Comparison of ENCODE assay signal across 23 cellular contexts in the genomic region with DNA sequence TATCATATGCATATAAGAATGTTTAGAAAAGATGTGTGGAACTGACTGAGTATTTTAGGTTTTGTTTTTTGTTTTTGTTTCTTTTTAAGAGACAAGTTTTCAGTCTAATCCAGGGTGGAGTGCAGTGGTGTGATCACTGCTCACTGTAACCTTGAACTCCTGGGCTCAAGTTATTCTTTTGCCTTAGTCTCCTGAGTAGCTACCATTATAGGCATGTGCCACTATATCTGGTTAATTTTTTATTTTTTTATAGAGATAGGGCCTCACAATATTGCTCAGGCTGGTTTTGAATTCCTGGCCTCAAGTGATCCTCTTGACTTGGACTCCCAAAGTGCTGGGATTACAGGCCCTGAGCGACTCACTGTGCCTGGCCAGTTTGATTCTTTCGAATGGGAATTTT. TPM values are rescaled to one million over a fixed set of nuclear protein-coding genes. Genes with fewer than 3 reads are reported as not detected.
DNase-seq lines count a peak whose midpoint lies in the region; ATAC-seq, FAIRE-seq and TF ChIP-seq lines count a peak whose summit lies in the region.
"Had no signal": no experiment of that assay in that cellular context is flagged by ENCODE, and none has a peak within 500 bp of the region (broad histone marks: within the 10 kb centered on the region; RNA-seq: fewer than 3 reads in every experiment).

No MANE protein-coding gene starts in this region.

- in situ Hi-C loops in HepG2 (cut with HindIII; ENCODE audit: extremely low pct_ligation_motif_present, low pct_unique_long_range_greater_than_20kb) (no loop called here), KBM-7 (cut with MboI; ENCODE audit: low pct_unique_long_range_greater_than_20kb, low sequenced_read_pairs) (no loop called here)

- peaks cover 8% of the 10 kb centered on the region for H3K4me1 Mint-ChIP-seq in glutamatergic neuron (ENCODE audit: low read depth, unreplicated experiment)
- H3K4me1 Mint-ChIP-seq: CD14-positive monocyte, IgD-negative memory B cell had no signal

- POLR2A ChIA-PET in HepG2 (lab: Yijun Ruan, JAX), result interaction anchor here (1.3 kb wide), 2 partner anchors 11 to 21 kb away, joined by 3 to 4 read pairs; a partner anchor contains a TSS

- H3K27me3 Mint-ChIP-seq in glutamatergic neuron (ENCODE audit: unreplicated experiment), result no peaks in the 10 kb centered on the region
- H3K27me3 Mint-ChIP-seq: IgD-negative memory B cell had no signal

- H3K9me3 ChIP-seq in HepG2 (ENCODE audit: low read length) (no peaks in the 10 kb centered on the region), right lobe of liver (no peaks in the 10 kb centered on the region), left lung (no peaks in the 10 kb centered on the region)

- H3K27ac Mint-ChIP-seq in glutamatergic neuron (ENCODE audit: unreplicated experiment), result peak overlapping the region; percentile 28
- H3K27ac Mint-ChIP-seq: CD8-positive, alpha-beta T cell; HFFc6; IgD-negative memory B cell had no signal

- no peak for TF ChIP-seq RAD21 in HepG2 (CRISPR knock-in tag; IDR thresholded peaks at IDR 0.05)

- peaks cover 83% of the 10 kb centered on the region for H3K4me1 ChIP-seq in HepG2 (ENCODE audit: insufficient read depth, low read length)
- peaks cover 0 to 32% (median 9%) of the 10 kb centered on the region in 4 donors for H3K4me1 ChIP-seq in right lobe of liver
- H3K4me1 ChIP-seq in left lung, result peaks cover 0 to 5% of the 10 kb centered on the region in 2 donors

- CTCF ChIA-PET in HepG2 (lab: Yijun Ruan, JAX; ENCODE audit: low intra/inter-chr PET ratio, low total read pairs), result no interaction called here

- H3K27ac ChIP-seq in HepG2 (ENCODE audit: extremely low read length, insufficient read depth, low read length) (peak overlapping the region; percentile 51), right lobe of liver (peak overlapping the region in 1 of 3 donors; percentile 79), left lung (peak overlapping the region in 1 of 2 donors; percentile 23), substantia nigra (ENCODE audit: low read depth, low read length, poor library complexity, severe bottlenecking) (no peak overlapping the region)
- H3K27ac ChIP-seq: 22Rv1, BLaER1 had no signal

- H3K79me2 ChIP-seq in HepG2 (ENCODE audit: insufficient read depth, low read length), result peaks cover 90% of the 10 kb centered on the region

- DNase-seq in HepG2 (ENCODE audit: low spot score) (no peak), right lobe of liver (no peak), glutamatergic neuron (no peak), left lung (no peak), substantia nigra (lab: John Stamatoyannopoulos, UW) (no peak), COLO829 (ENCODE audit: low spot score) (no peak), occipital lobe (lab: John Stamatoyannopoulos, UW) (no peak), KBM-7 (no peak)
- DNase-seq: CD8-positive, alpha-beta T cell; COR-L47; GOT3; H7; HFFc6 had no signal

- no peak for TF ChIP-seq CTCF in HepG2 (CRISPR knock-in tag; IDR thresholded peaks at IDR 0.05)
- TF ChIP-seq CTCF in right lobe of liver (IDR thresholded peaks at IDR 0.05), result no peak
- no peak for TF ChIP-seq CTCF in glutamatergic neuron (IDR thresholded peaks at IDR 0.05; ENCODE audit: partially characterized antibody, unreplicated experiment)
- no peak for TF ChIP-seq CTCF in left lung (IDR thresholded peaks at IDR 0.05)

- FAIRE-seq in HepG2 (lab: Jason Lieb, UNC), result no peak
- FAIRE-seq: D721Med, G401.6, GM12891, GM18507, HTR-8/SVneo had no signal

- H3K4me3 ChIP-seq in HepG2 (replicated peaks in 1 of 3; ENCODE audit: insufficient read depth in 1 of 3, low read depth in 2 of 3, low read length in 3 of 3) (no peak overlapping the region; a peak in 1 of 6 replicates), right lobe of liver (no peak overlapping the region), left lung (no peak overlapping the region)
- H3K4me3 ChIP-seq: BLaER1 had no signal

- intact Hi-C loops in HepG2 (cut with micrococcal nuclease; ENCODE audit: unreplicated experiment), result no loop called here
- intact Hi-C loops in right lobe of liver (cut with DNase I), result no loop called here
- intact Hi-C loops in left lung (cut with DNase I), result no loop called here

- peaks cover under 1% of the 10 kb centered on the region for H3K9me3 Mint-ChIP-seq in glutamatergic neuron (ENCODE audit: unreplicated experiment)
- H3K9me3 Mint-ChIP-seq: CD8-positive, alpha-beta T cell; HFFc6; IgD-negative memory B cell had no signal

- H3K27me3 ChIP-seq in HepG2 (ENCODE audit: control insufficient read depth in 1 of 2, insufficient read depth in 2 of 2, low read length in 2 of 2) (no peaks in the 10 kb centered on the region), right lobe of liver (no peaks in the 10 kb centered on the region), left lung (no peaks in the 10 kb centered on the region)
- H3K27me3 ChIP-seq: BLaER1 had no signal

- WGBS in HepG2 (ENCODE audit: low lambda C conversion rate), result 94% methylated on average over 2 of the region's 2 CpGs
- 96% methylated on average over 2 of the region's 2 CpGs for WGBS in right lobe of liver (ENCODE audit: insufficient coverage, low coverage, low lambda C conversion rate, missing lambda C conversion rate)

- H3K36me3 ChIP-seq in HepG2 (replicated peaks in 1 of 2; ENCODE audit: control insufficient read depth in 1 of 2, insufficient read depth in 2 of 2, low read length in 2 of 2) (no peaks in the 10 kb centered on the region), right lobe of liver (no peaks in the 10 kb centered on the region), left lung (no peaks in the 10 kb centered on the region)

- TF ChIP-seq EP300 in HepG2 (IDR thresholded peaks at IDR 0.05; ENCODE audit: low read depth in 2 of 2, low read length in 2 of 2) (no peak), HepG2 (CRISPR knock-in tag; IDR thresholded peaks at IDR 0.05; ENCODE audit: borderline replicate concordance) (no peak)

- H3K36me3 Mint-ChIP-seq in glutamatergic neuron (ENCODE audit: unreplicated experiment), result no peaks in the 10 kb centered on the region
- H3K36me3 Mint-ChIP-seq: CD8-positive, alpha-beta T cell had no signal

- no peak overlapping the region for H3K4me3 Mint-ChIP-seq in glutamatergic neuron (ENCODE audit: unreplicated experiment)
- H3K4me3 Mint-ChIP-seq: CD14-positive monocyte; CD8-positive, alpha-beta T cell; HFFc6; IgD-negative memory B cell had no signal

- H4K20me1 ChIP-seq in HepG2 (ENCODE audit: insufficient read depth, low read length), result peaks cover 26% of the 10 kb centered on the region

- ATAC-seq in HepG2 (peak; percentile 34), right lobe of liver (no peak), left lung (peak; percentile 22)
- ATAC-seq: CD8-positive, alpha-beta T cell; HCT116 had no signal

- H2AFZ ChIP-seq in HepG2 (ENCODE audit: low read length), result no peak overlapping the region

- no peak overlapping the region for H3K9ac ChIP-seq in HepG2 (ENCODE audit: insufficient read depth, low read depth, low read length)
- H3K9ac ChIP-seq: BLaER1 had no signal

- BruUV-seq in HepG2 (replicated peaks; lab: Mats Ljungman, UMichigan), result no TSS peak

- peak overlapping the region; percentile 16; the same call in 1 of the 2 replicates for H3K4me2 ChIP-seq in HepG2 (ENCODE audit: low read depth, low read length)
- H3K4me2 ChIP-seq: BLaER1 had no signal

- no peak for TF ChIP-seq POLR2A in HepG2 (IDR thresholded peaks at IDR 0.05; ENCODE audit: insufficient read depth in 1 of 2, low read depth in 2 of 2, low read length in 2 of 2)
- no peak for TF ChIP-seq POLR2A in right lobe of liver (IDR thresholded peaks at IDR 0.05)

TF ChIP-seq in HepG2, 621 proteins besides CTCF, POLR2A, EP300 and RAD21 (continues in another document):
- TF ChIP-seq, protein P1, sequence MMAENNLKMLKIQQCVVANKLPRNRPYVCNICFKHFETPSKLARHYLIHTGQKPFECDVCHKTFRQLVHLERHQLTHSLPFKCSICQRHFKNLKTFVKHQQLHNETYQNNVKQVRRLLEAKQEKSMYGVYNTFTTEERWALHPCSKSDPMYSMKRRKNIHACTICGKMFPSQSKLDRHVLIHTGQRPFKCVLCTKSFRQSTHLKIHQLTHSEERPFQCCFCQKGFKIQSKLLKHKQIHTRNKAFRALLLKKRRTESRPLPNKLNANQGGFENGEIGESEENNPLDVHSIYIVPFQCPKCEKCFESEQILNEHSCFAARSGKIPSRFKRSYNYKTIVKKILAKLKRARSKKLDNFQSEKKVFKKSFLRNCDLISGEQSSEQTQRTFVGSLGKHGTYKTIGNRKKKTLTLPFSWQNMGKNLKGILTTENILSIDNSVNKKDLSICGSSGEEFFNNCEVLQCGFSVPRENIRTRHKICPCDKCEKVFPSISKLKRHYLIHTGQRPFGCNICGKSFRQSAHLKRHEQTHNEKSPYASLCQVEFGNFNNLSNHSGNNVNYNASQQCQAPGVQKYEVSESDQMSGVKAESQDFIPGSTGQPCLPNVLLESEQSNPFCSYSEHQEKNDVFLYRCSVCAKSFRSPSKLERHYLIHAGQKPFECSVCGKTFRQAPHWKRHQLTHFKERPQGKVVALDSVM (CRISPR knock-in tag; IDR thresholded peaks at IDR 0.05), result peak; percentile 19; the same call in 1 of the 2 replicates

RNA-seq across cellular contexts. Expression of a gene that starts 20.7 kb away (rescaled TPM):
- total RNA-seq in HepG2 (2016; rRNA removed; fragmentation: Illumina TruSeq; extraction: Trizol) (8.5 and 11.4 TPM in 2 replicates), right lobe of liver (1 to 10 TPM; 5.7 to 8.1 (median 7.0) TPM), glutamatergic neuron (ENCODE audit: unreplicated experiment) (48.6 TPM), left lung (10 to 100 TPM; 10.5 to 10.7 TPM), occipital lobe (8.6 TPM)
- total RNA-seq in HepG2 (2016; cell fraction: cytosol; rRNA removed; fragmentation: Illumina TruSeq; extraction: Trizol; ENCODE audit: low read depth), result 37.2 and 41.8 TPM in 2 replicates
- total RNA-seq in HepG2 (2016; cell fraction: insoluble cytoplasmic fraction; rRNA removed; fragmentation: Illumina TruSeq; extraction: Trizol), result 8.4 and 11.0 TPM in 2 replicates
- 29.3 and 29.7 TPM in 2 replicates for total RNA-seq in HepG2 (2016; cell fraction: membrane; rRNA removed; fragmentation: Illumina TruSeq; extraction: Trizol)
- total RNA-seq in HepG2 (2016; cell fraction: nucleus; rRNA removed; fragmentation: Illumina TruSeq; extraction: Trizol), result 14.1 and 15.2 TPM in 2 replicates
- polyA plus RNA-seq in HepG2 (2011; rRNA removed), result 8.5 and 10.3 TPM in 2 replicates
- 5.5 and 5.7 TPM in 2 replicates for polyA plus RNA-seq in HepG2 (2011; cell fraction: cytosol; rRNA removed)
- 17.1 and 17.6 TPM in 2 replicates for polyA plus RNA-seq in HepG2 (2011; cell fraction: nucleus; rRNA removed)
- 10.9 and 11.6 TPM in 2 replicates for polyA plus RNA-seq in HepG2 (2012)
- 0.46 and 0.57 TPM in 2 replicates for polyA plus RNA-seq in HepG2 (2016; cell fraction: cytosol; fragmentation: Illumina TruSeq; extraction: Trizol; ENCODE audit: low read depth)
- 6.0 and 6.8 TPM in 2 replicates for polyA plus RNA-seq in HepG2 (2016; cell fraction: insoluble cytoplasmic fraction; fragmentation: Illumina TruSeq; extraction: Trizol; ENCODE audit: low read depth)
- 1.8 and 1.9 TPM in 2 replicates for polyA plus RNA-seq in HepG2 (2016; cell fraction: membrane; fragmentation: Illumina TruSeq; extraction: Trizol; ENCODE audit: low read depth)
- polyA plus RNA-seq in HepG2 (2016; cell fraction: nucleus; fragmentation: Illumina TruSeq; extraction: Trizol; ENCODE audit: insufficient read depth, low read depth), result 7.2 and 8.5 TPM in 2 replicates
- 53.1 and 88.7 TPM in 2 replicates for polyA minus RNA-seq in HepG2 (2011; rRNA and poly(A)+ RNA removed; ENCODE audit: low replicate concordance)
- 22.1 and 29.8 TPM in 2 replicates for polyA minus RNA-seq in HepG2 (2011; cell fraction: cytosol; rRNA and poly(A)+ RNA removed)
- 49.7 and 55.7 TPM in 2 replicates for polyA minus RNA-seq in HepG2 (2011; cell fraction: nucleus; rRNA and poly(A)+ RNA removed)

Comparison
In these comparisons a context has a peak if more than half of its experiments do, and no peak if none do; other contexts are left out.
1. ATAC-seq: peak in HepG2 (single experiment) and left lung (single experiment); none in right lobe of liver (0 of 4).